In the genomic region with DNA sequence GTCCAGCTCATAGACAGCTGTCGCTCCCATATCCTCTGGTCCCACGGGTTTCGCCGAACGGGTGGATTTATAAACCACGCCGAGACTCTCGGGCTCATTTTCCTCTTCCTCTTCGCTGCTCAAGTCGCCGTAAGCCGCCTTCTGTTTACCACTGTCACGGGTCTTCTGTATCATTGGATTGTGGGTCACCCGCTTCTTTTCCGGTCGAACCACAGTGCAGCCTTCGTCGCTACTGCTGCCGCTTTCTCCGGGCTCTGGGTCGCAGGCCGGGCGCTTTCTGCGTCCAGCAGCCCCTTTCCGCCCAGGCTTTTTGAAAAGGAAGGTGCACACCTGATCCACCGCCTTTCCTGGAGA, we compare ENCODE assay signal across 9 cellular contexts. TPM values are rescaled to one million over a fixed set of nuclear protein-coding genes. Genes with fewer than 3 reads are reported as not detected.
A peak's percentile ranks its signal among the peaks of the same experiment; 100 is the strongest.
DNase-seq lines count a peak whose midpoint lies in the region; ATAC-seq, FAIRE-seq and TF ChIP-seq lines count a peak whose summit lies in the region.
"Had no signal": no experiment of that assay in that cellular context is flagged by ENCODE, and none has a peak within 500 bp of the region (broad histone marks: within the 10 kb centered on the region; RNA-seq: fewer than 3 reads in every experiment).

No MANE protein-coding gene starts in this region.

- peak overlapping the region; percentile 74 for H3K4me2 ChIP-seq in HepG2 (ENCODE audit: low read depth, low read length)

- WGBS in HepG2 (ENCODE audit: low lambda C conversion rate), result 0% methylated on average over 10 of the region's 26 CpGs

- no peak for TF ChIP-seq POLR2A in HepG2 (IDR thresholded peaks at IDR 0.05; ENCODE audit: insufficient read depth in 1 of 2, low read depth in 2 of 2, low read length in 2 of 2)

- H3K4me3 ChIP-seq in Jurkat, Clone E6-1 (ENCODE audit: low read length), result peak overlapping the region; percentile 84
- peak overlapping the region; percentile 70 to 82 (median 74) for H3K4me3 ChIP-seq in HepG2 (replicated peaks in 1 of 3; ENCODE audit: insufficient read depth in 1 of 3, low read depth in 2 of 3, low read length in 3 of 3)
- H3K4me3 ChIP-seq in tibial artery, result peak overlapping the region; percentile 66 to 70

- no peak for TF ChIP-seq CTCF in MCF 10A (IDR thresholded peaks at IDR 0.05; ENCODE audit: unreplicated experiment)
- TF ChIP-seq CTCF in HepG2 (CRISPR knock-in tag; IDR thresholded peaks at IDR 0.05), result no peak
- no peak for TF ChIP-seq CTCF in tibial artery (IDR thresholded peaks at IDR 0.05)

- ATAC-seq in GM21529 (IDR thresholded peaks at IDR 0.05; ENCODE audit: unreplicated experiment) (peak; percentile 36), HepG2 (peak; percentile 58)

- no peaks in the 10 kb centered on the region for H3K27me3 Mint-ChIP-seq in MCF 10A (ENCODE audit: insufficient read depth, unreplicated experiment)

- DNase-seq in Jurkat, Clone E6-1 (ENCODE audit: low read depth, low spot score), result no peak
- peak; percentile 25 for DNase-seq in MCF 10A (ENCODE audit: unreplicated experiment)
- no peak for DNase-seq in HepG2 (ENCODE audit: low spot score)
- DNase-seq in tibial artery, result peak in 1 of 2 donors; percentile 24
- DNase-seq in medulla oblongata (ENCODE audit: extremely low spot score), result no peak
- no peak for DNase-seq in cerebellar nuclear complex (lab: John Stamatoyannopoulos, UW)

- peak overlapping the region; percentile 70 for H3K9ac ChIP-seq in ES-I3 (ENCODE audit: low read depth, low read length)
- peak overlapping the region; percentile 96 for H3K9ac ChIP-seq in HepG2 (ENCODE audit: insufficient read depth, low read depth, low read length)

- intact Hi-C loops in MCF 10A (cut with micrococcal nuclease), result loop anchor here (1.0 kb wide), 1 partner anchor 80 kb away; a partner anchor contains a TSS
- intact Hi-C loops in HepG2 (cut with micrococcal nuclease; ENCODE audit: unreplicated experiment), result loop anchor here (2.0 kb wide), 2 partner anchors 18 to 80 kb away; a partner anchor contains a TSS
- intact Hi-C loops in tibial artery (cut with DNase I; ENCODE audit: low total_unique reads), result no loop called here

- H3K27me3 ChIP-seq in HepG2 (ENCODE audit: control insufficient read depth in 1 of 2, insufficient read depth in 2 of 2, low read length in 2 of 2) (no peaks in the 10 kb centered on the region; a peak in 1 of 5 replicates), tibial artery (no peaks in the 10 kb centered on the region)

- peaks cover 32% of the 10 kb centered on the region for H3K36me3 Mint-ChIP-seq in MCF 10A (ENCODE audit: insufficient read depth, unreplicated experiment)

- TF ChIP-seq RAD21 in HepG2 (CRISPR knock-in tag; IDR thresholded peaks at IDR 0.05), result no peak

- H3K27ac ChIP-seq in HepG2 (ENCODE audit: extremely low read length, insufficient read depth, low read length) (peak overlapping the region; percentile 99), tibial artery (peak overlapping the region; percentile 89 to 95)

- peak overlapping the region; percentile 83 for H3K27ac Mint-ChIP-seq in MCF 10A (ENCODE audit: low read depth, unreplicated experiment)

- no peaks in the 10 kb centered on the region for H4K20me1 ChIP-seq in HepG2 (ENCODE audit: insufficient read depth, low read length)

- POLR2A ChIA-PET in MCF 10A (lab: Yijun Ruan, JAX), result interaction anchor here (0.6 to 3.4 kb wide), 13 partner anchors 9 to 581 kb away, joined by 3 to 74 read pairs (median 4); a partner anchor contains a TSS
- POLR2A ChIA-PET in HepG2 (lab: Yijun Ruan, JAX), result interaction anchor here (1.0 to 3.7 kb wide), 4 partner anchors 19 to 86 kb away, joined by 4 to 42 read pairs (median 16); a partner anchor contains a TSS

- H3K9me3 Mint-ChIP-seq in MCF 10A (ENCODE audit: unreplicated experiment), result no peaks in the 10 kb centered on the region

- no peak overlapping the region for H2AFZ ChIP-seq in HepG2 (ENCODE audit: low read length)

- BruUV-seq in MCF 10A (replicated peaks; lab: Mats Ljungman, UMichigan), result TSS peak; percentile 82
- TSS peak; percentile 89 for BruUV-seq in HepG2 (replicated peaks; lab: Mats Ljungman, UMichigan)

- in situ Hi-C loops in HepG2 (cut with HindIII; ENCODE audit: extremely low pct_ligation_motif_present, low pct_unique_long_range_greater_than_20kb), result no loop called here

- CTCF ChIA-PET in MCF 10A (lab: Yijun Ruan, JAX) (interaction anchor here (0.7 to 1.6 kb wide), 3 partner anchors 10 to 54 kb away, joined by 3 to 4 read pairs (median 3); no protein-coding TSS in a partner anchor), HepG2 (lab: Yijun Ruan, JAX; ENCODE audit: low intra/inter-chr PET ratio, low total read pairs) (no interaction called here)

- H3K79me2 ChIP-seq in HepG2 (ENCODE audit: insufficient read depth, low read length), result peaks cover 36% of the 10 kb centered on the region

- no peak for FAIRE-seq in HepG2 (lab: Jason Lieb, UNC)
- FAIRE-seq: TTC549 had no signal

- no peak for TF ChIP-seq EP300 in HepG2 (IDR thresholded peaks at IDR 0.05; ENCODE audit: low read depth in 2 of 2, low read length in 2 of 2)
- TF ChIP-seq EP300 in HepG2 (CRISPR knock-in tag; IDR thresholded peaks at IDR 0.05; ENCODE audit: borderline replicate concordance), result no peak

- no peaks in the 10 kb centered on the region for H3K4me1 Mint-ChIP-seq in MCF 10A (ENCODE audit: insufficient read depth, unreplicated experiment)

- H3K9me3 ChIP-seq in ES-I3 (ENCODE audit: control insufficient read depth, insufficient read depth, low read length) (no peaks in the 10 kb centered on the region), HepG2 (ENCODE audit: low read length) (no peaks in the 10 kb centered on the region), tibial artery (no peaks in the 10 kb centered on the region)

- H3K4me1 ChIP-seq in ES-I3 (ENCODE audit: insufficient read depth, low read length), result no peaks in the 10 kb centered on the region
- peaks cover 4% of the 10 kb centered on the region; the same call in 1 of the 2 replicates for H3K4me1 ChIP-seq in HepG2 (ENCODE audit: insufficient read depth, low read length)
- H3K4me1 ChIP-seq in tibial artery, result peaks cover 0 to 19% (median 6%) of the 10 kb centered on the region in 4 donors

- no peaks in the 10 kb centered on the region for H3K36me3 ChIP-seq in ES-I3 (ENCODE audit: insufficient read depth, low read length)
- 0 out of 5 replicates have a peak, but pooled peaks cover 0 to 5% of the 10 kb centered on the region in 2 experiments for H3K36me3 ChIP-seq in HepG2 (replicated peaks in 1 of 2; ENCODE audit: control insufficient read depth in 1 of 2, insufficient read depth in 2 of 2, low read length in 2 of 2)
- H3K36me3 ChIP-seq in tibial artery, result peaks cover 0 to under 1% (median 0%) of the 10 kb centered on the region in 3 donors

- peak overlapping the region; percentile 91 for H3K4me3 Mint-ChIP-seq in MCF 10A (ENCODE audit: unreplicated experiment)

RNA-seq across cellular contexts. Expression of a gene that starts 0.3 kb away (rescaled TPM):
- polyA plus RNA-seq in Jurkat, Clone E6-1 (2012; ENCODE audit: insufficient read depth, insufficient read length), result 23.6 TPM
- total RNA-seq in MCF 10A (2022) (19.0 and 23.0 TPM in 2 replicates), HepG2 (2016; rRNA removed; fragmentation: Illumina TruSeq; extraction: Trizol) (15.4 and 21.4 TPM in 2 replicates)
- 3.8 and 4.1 TPM in 2 replicates for total RNA-seq in HepG2 (2016; cell fraction: cytosol; rRNA removed; fragmentation: Illumina TruSeq; extraction: Trizol; ENCODE audit: low read depth)
- 16.4 and 22.5 TPM in 2 replicates for total RNA-seq in HepG2 (2016; cell fraction: insoluble cytoplasmic fraction; rRNA removed; fragmentation: Illumina TruSeq; extraction: Trizol)
- 6.0 and 6.6 TPM in 2 replicates for total RNA-seq in HepG2 (2016; cell fraction: membrane; rRNA removed; fragmentation: Illumina TruSeq; extraction: Trizol)
- total RNA-seq in HepG2 (2016; cell fraction: nucleus; rRNA removed; fragmentation: Illumina TruSeq; extraction: Trizol), result 7.1 and 7.7 TPM in 2 replicates
- 14.0 and 16.3 TPM in 2 replicates for polyA plus RNA-seq in HepG2 (2011; rRNA removed)
- polyA plus RNA-seq in HepG2 (2011; cell fraction: cytosol; rRNA removed), result 19.6 and 19.7 TPM in 2 replicates
- 7.3 and 7.5 TPM in 2 replicates for polyA plus RNA-seq in HepG2 (2011; cell fraction: nucleus; rRNA removed)
- polyA plus RNA-seq in HepG2 (2012), result 17.4 and 18.7 TPM in 2 replicates
- 4.0 and 4.2 TPM in 2 replicates for polyA plus RNA-seq in HepG2 (2016; cell fraction: cytosol; fragmentation: Illumina TruSeq; extraction: Trizol; ENCODE audit: low read depth)
- 20.9 and 21.9 TPM in 2 replicates for polyA plus RNA-seq in HepG2 (2016; cell fraction: insoluble cytoplasmic fraction; fragmentation: Illumina TruSeq; extraction: Trizol; ENCODE audit: low read depth)
- 4.3 and 5.6 TPM in 2 replicates for polyA plus RNA-seq in HepG2 (2016; cell fraction: membrane; fragmentation: Illumina TruSeq; extraction: Trizol; ENCODE audit: low read depth)
- polyA plus RNA-seq in HepG2 (2016; cell fraction: nucleus; fragmentation: Illumina TruSeq; extraction: Trizol; ENCODE audit: insufficient read depth, low read depth), result 11.0 and 11.3 TPM in 2 replicates
- polyA minus RNA-seq in HepG2 (2011; rRNA and poly(A)+ RNA removed; ENCODE audit: low replicate concordance), result 5.4 and 9.0 TPM in 2 replicates
- 6.6 and 7.8 TPM in 2 replicates for polyA minus RNA-seq in HepG2 (2011; cell fraction: cytosol; rRNA and poly(A)+ RNA removed)
- polyA minus RNA-seq in HepG2 (2011; cell fraction: nucleus; rRNA and poly(A)+ RNA removed), result 4.9 and 5.0 TPM in 2 replicates

RNA-seq across cellular contexts. Expression of a gene that starts 0.4 kb away (rescaled TPM):
- 190 TPM for polyA plus RNA-seq in Jurkat, Clone E6-1 (2012; ENCODE audit: insufficient read depth, insufficient read length)
- total RNA-seq in MCF 10A (2022) (76.7 and 82.8 TPM in 2 replicates), HepG2 (2016; rRNA removed; fragmentation: Illumina TruSeq; extraction: Trizol) (167 and 181 TPM in 2 replicates)
- 52.2 and 54.3 TPM in 2 replicates for total RNA-seq in HepG2 (2016; cell fraction: cytosol; rRNA removed; fragmentation: Illumina TruSeq; extraction: Trizol; ENCODE audit: low read depth)
- 179 and 198 TPM in 2 replicates for total RNA-seq in HepG2 (2016; cell fraction: insoluble cytoplasmic fraction; rRNA removed; fragmentation: Illumina TruSeq; extraction: Trizol)
- 72.9 and 80.9 TPM in 2 replicates for total RNA-seq in HepG2 (2016; cell fraction: membrane; rRNA removed; fragmentation: Illumina TruSeq; extraction: Trizol)
- total RNA-seq in HepG2 (2016; cell fraction: nucleus; rRNA removed; fragmentation: Illumina TruSeq; extraction: Trizol), result 85.6 and 89.4 TPM in 2 replicates
- 102 and 150 TPM in 2 replicates for polyA plus RNA-seq in HepG2 (2011; rRNA removed)
- 56.6 and 77.4 TPM in 2 replicates for polyA plus RNA-seq in HepG2 (2011; cell fraction: cytosol; rRNA removed)
- polyA plus RNA-seq in HepG2 (2011; cell fraction: nucleus; rRNA removed), result 15.4 and 22.0 TPM in 2 replicates
- 112 and 183 TPM in 2 replicates for polyA plus RNA-seq in HepG2 (2012)
- polyA plus RNA-seq in HepG2 (2016; cell fraction: cytosol; fragmentation: Illumina TruSeq; extraction: Trizol; ENCODE audit: low read depth), result 52.3 and 72.1 TPM in 2 replicates
- 160 and 182 TPM in 2 replicates for polyA plus RNA-seq in HepG2 (2016; cell fraction: insoluble cytoplasmic fraction; fragmentation: Illumina TruSeq; extraction: Trizol; ENCODE audit: low read depth)
- 56.0 and 73.0 TPM in 2 replicates for polyA plus RNA-seq in HepG2 (2016; cell fraction: membrane; fragmentation: Illumina TruSeq; extraction: Trizol; ENCODE audit: low read depth)
- 154 and 155 TPM in 2 replicates for polyA plus RNA-seq in HepG2 (2016; cell fraction: nucleus; fragmentation: Illumina TruSeq; extraction: Trizol; ENCODE audit: insufficient read depth, low read depth)
- polyA minus RNA-seq in HepG2 (2011; rRNA and poly(A)+ RNA removed; ENCODE audit: low replicate concordance), result 12.9 and 43.1 TPM in 2 replicates
- polyA minus RNA-seq in HepG2 (2011; cell fraction: cytosol; rRNA and poly(A)+ RNA removed), result 33.2 and 39.7 TPM in 2 replicates
- polyA minus RNA-seq in HepG2 (2011; cell fraction: nucleus; rRNA and poly(A)+ RNA removed), result 14.2 and 16.9 TPM in 2 replicates

RNA-seq across cellular contexts. Expression of a gene that starts 18.5 kb away (rescaled TPM):
- polyA plus RNA-seq in Jurkat, Clone E6-1 (2012; ENCODE audit: insufficient read depth, insufficient read length), result 28.8 TPM
- total RNA-seq in MCF 10A (2022) (17.4 and 18.5 TPM in 2 replicates), HepG2 (2016; rRNA removed; fragmentation: Illumina TruSeq; extraction: Trizol) (7.2 and 8.2 TPM in 2 replicates)
- 0.62 and 0.81 TPM in 2 replicates for total RNA-seq in HepG2 (2016; cell fraction: cytosol; rRNA removed; fragmentation: Illumina TruSeq; extraction: Trizol; ENCODE audit: low read depth)
- total RNA-seq in HepG2 (2016; cell fraction: insoluble cytoplasmic fraction; rRNA removed; fragmentation: Illumina TruSeq; extraction: Trizol), result 7.0 and 7.4 TPM in 2 replicates
- total RNA-seq in HepG2 (2016; cell fraction: membrane; rRNA removed; fragmentation: Illumina TruSeq; extraction: Trizol), result 1.4 and 1.8 TPM in 2 replicates
- 7.5 and 9.2 TPM in 2 replicates for total RNA-seq in HepG2 (2016; cell fraction: nucleus; rRNA removed; fragmentation: Illumina TruSeq; extraction: Trizol)
- 4.6 and 5.2 TPM in 2 replicates for polyA plus RNA-seq in HepG2 (2011; rRNA removed)
- 2.1 and 2.2 TPM in 2 replicates for polyA plus RNA-seq in HepG2 (2011; cell fraction: cytosol; rRNA removed)
- polyA plus RNA-seq in HepG2 (2011; cell fraction: nucleus; rRNA removed), result 3.7 and 4.1 TPM in 2 replicates
- polyA plus RNA-seq in HepG2 (2012), result 5.6 and 7.2 TPM in 2 replicates
- polyA plus RNA-seq in HepG2 (2016; cell fraction: cytosol; fragmentation: Illumina TruSeq; extraction: Trizol; ENCODE audit: low read depth), result 0.47 and 0.50 TPM in 2 replicates
- polyA plus RNA-seq in HepG2 (2016; cell fraction: insoluble cytoplasmic fraction; fragmentation: Illumina TruSeq; extraction: Trizol; ENCODE audit: low read depth), result 14.8 and 16.1 TPM in 2 replicates
- 0.74 and 0.84 TPM in 2 replicates for polyA plus RNA-seq in HepG2 (2016; cell fraction: membrane; fragmentation: Illumina TruSeq; extraction: Trizol; ENCODE audit: low read depth)
- 14.6 and 15.3 TPM in 2 replicates for polyA plus RNA-seq in HepG2 (2016; cell fraction: nucleus; fragmentation: Illumina TruSeq; extraction: Trizol; ENCODE audit: insufficient read depth, low read depth)
- polyA minus RNA-seq in HepG2 (2011; rRNA and poly(A)+ RNA removed; ENCODE audit: low replicate concordance), result 0.30 and 2.3 TPM in 2 replicates
- polyA minus RNA-seq in HepG2 (2011; cell fraction: cytosol; rRNA and poly(A)+ RNA removed), result 0.49 and 1.5 TPM in 2 replicates
- 8.5 and 10.4 TPM in 2 replicates for polyA minus RNA-seq in HepG2 (2011; cell fraction: nucleus; rRNA and poly(A)+ RNA removed)

RNA-seq across cellular contexts. Expression of a gene that starts 24.5 kb away (rescaled TPM):
- not detected for polyA plus RNA-seq in Jurkat, Clone E6-1 (2012; ENCODE audit: insufficient read depth, insufficient read length)
- not detected in 2 replicates for total RNA-seq in MCF 10A (2022)
- 1.7 and 1.9 TPM in 2 replicates for total RNA-seq in HepG2 (2016; rRNA removed; fragmentation: Illumina TruSeq; extraction: Trizol)
- 1.7 TPM in 1 of 2 replicates, not detected in the other for total RNA-seq in HepG2 (2016; cell fraction: cytosol; rRNA removed; fragmentation: Illumina TruSeq; extraction: Trizol; ENCODE audit: low read depth)
- total RNA-seq in HepG2 (2016; cell fraction: insoluble cytoplasmic fraction; rRNA removed; fragmentation: Illumina TruSeq; extraction: Trizol), result 1.0 and 2.2 TPM in 2 replicates
- 1.9 and 2.7 TPM in 2 replicates for total RNA-seq in HepG2 (2016; cell fraction: membrane; rRNA removed; fragmentation: Illumina TruSeq; extraction: Trizol)
- 1.8 and 1.9 TPM in 2 replicates for total RNA-seq in HepG2 (2016; cell fraction: nucleus; rRNA removed; fragmentation: Illumina TruSeq; extraction: Trizol)
- polyA plus RNA-seq in HepG2 (2011; rRNA removed), result 0.20 TPM in 1 of 2 replicates, not detected in the other
- polyA plus RNA-seq in HepG2 (2011; cell fraction: cytosol; rRNA removed), result 0.05 TPM in 1 of 2 replicates, not detected in the other
- polyA plus RNA-seq in HepG2 (2011; cell fraction: nucleus; rRNA removed), result not detected in 2 replicates
- 0.36 and 0.52 TPM in 2 replicates for polyA plus RNA-seq in HepG2 (2012)
- polyA plus RNA-seq in HepG2 (2016; cell fraction: cytosol; fragmentation: Illumina TruSeq; extraction: Trizol; ENCODE audit: low read depth), result 0.54 and 0.57 TPM in 2 replicates
- polyA plus RNA-seq in HepG2 (2016; cell fraction: insoluble cytoplasmic fraction; fragmentation: Illumina TruSeq; extraction: Trizol; ENCODE audit: low read depth), result 1.8 and 1.9 TPM in 2 replicates
- polyA plus RNA-seq in HepG2 (2016; cell fraction: membrane; fragmentation: Illumina TruSeq; extraction: Trizol; ENCODE audit: low read depth), result 0.73 and 1.3 TPM in 2 replicates
- 1.0 and 2.4 TPM in 2 replicates for polyA plus RNA-seq in HepG2 (2016; cell fraction: nucleus; fragmentation: Illumina TruSeq; extraction: Trizol; ENCODE audit: insufficient read depth, low read depth)
- not detected in 2 replicates for polyA minus RNA-seq in HepG2 (2011; rRNA and poly(A)+ RNA removed; ENCODE audit: low replicate concordance)
- not detected in 2 replicates for polyA minus RNA-seq in HepG2 (2011; cell fraction: cytosol; rRNA and poly(A)+ RNA removed)
- polyA minus RNA-seq in HepG2 (2011; cell fraction: nucleus; rRNA and poly(A)+ RNA removed), result not detected in 2 replicates
